In the genomic region with DNA sequence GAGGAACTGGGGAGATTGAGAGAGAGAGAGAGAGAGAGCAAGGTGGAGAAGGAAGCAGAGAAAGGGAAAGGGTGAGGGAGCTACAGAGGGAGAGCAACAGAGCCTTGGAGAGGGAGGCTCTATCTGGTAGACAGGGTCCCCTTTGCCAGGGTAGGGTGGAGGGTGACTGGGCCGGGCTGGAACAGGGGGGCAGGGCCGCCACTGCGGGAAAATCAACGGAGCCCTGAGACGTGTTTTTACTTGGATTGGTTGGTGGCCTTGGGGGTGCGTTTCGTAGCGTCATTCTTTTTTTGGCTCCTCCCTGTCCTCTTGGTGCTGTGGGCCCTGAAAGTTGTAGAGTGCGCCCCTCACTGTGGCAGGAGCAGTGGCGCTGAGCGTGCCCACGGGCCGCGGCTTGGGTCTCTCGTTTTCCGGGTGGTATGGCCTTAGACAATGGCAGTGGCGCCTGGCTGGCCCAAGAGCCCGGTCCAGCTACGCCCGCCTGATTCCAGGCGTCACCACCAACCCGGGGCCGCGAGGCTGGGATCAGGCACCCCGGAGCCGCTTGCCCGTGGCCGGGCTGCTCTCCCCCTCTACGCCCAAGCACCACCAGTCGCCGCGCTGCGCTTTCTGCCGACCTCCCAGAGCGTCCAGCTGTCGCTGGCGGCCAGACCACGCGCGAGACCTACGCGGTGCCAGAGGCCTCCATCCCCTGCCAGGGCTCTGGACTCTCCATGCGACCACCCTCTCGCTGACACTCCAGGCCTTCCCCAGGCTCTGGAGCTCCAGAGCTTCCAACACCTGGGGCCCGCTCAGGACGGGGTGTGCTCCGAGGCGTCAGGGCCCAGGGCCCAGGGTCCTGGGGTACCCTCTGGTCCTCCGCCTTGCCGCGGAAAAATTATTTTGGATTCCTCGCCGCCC, we compare ENCODE assay signal across 8 cellular contexts.
A peak's percentile ranks its signal among the peaks of the same experiment; 100 is the strongest.
DNase-seq lines count a peak whose midpoint lies in the region; ATAC-seq, FAIRE-seq and TF ChIP-seq lines count a peak whose summit lies in the region.
"Not testable (repeated sequence)": the region's sequence is repeated elsewhere in the genome, so short reads cannot be mapped to it uniquely, and the experiment has no call there.

No MANE protein-coding gene starts in this region.

- H3K27me3 ChIP-seq in BE2C; SK-N-SH (ENCODE audit: insufficient read depth); neuronal stem cell (ENCODE audit: control insufficient read depth in 3 of 3, insufficient read depth in 3 of 3, low read depth in 1 of 3, low read length in 3 of 3): not testable (repeated sequence)
- H3K27me3 ChIP-seq in GM23248 (replicated peaks; ENCODE audit: insufficient read depth) (peaks cover 32% of the 10 kb centered on the region), K562 (ENCODE audit: control insufficient read depth in 2 of 2, insufficient read depth in 2 of 2, low read length in 2 of 2) (peaks cover 9 to 21% of the 10 kb centered on the region in 2 experiments; a peak in 3 of 5 replicates)

- not testable (repeated sequence) for BruUV-seq in K562 (replicated peaks; lab: Mats Ljungman, UMichigan)

- not testable (repeated sequence) for H3K9me2 ChIP-seq in GM23248 (ENCODE audit: insufficient read depth); SK-N-SH

- H3K4me1 ChIP-seq in BE2C; GM23248 (ENCODE audit: insufficient read depth); SK-N-SH (ENCODE audit: control insufficient read depth in 1 of 2, insufficient read depth in 2 of 2, low read depth in 1 of 2, low read length in 1 of 2); kidney (ENCODE audit: control insufficient read depth in 1 of 2, insufficient read depth in 1 of 2, low read depth in 1 of 2, low read length in 2 of 2); neuronal stem cell (ENCODE audit: control insufficient read depth in 2 of 2, insufficient read depth in 1 of 2, low read depth in 1 of 2, low read length in 2 of 2): not testable (repeated sequence)
- H3K4me1 ChIP-seq in K562 (replicated peaks in 1 of 2; ENCODE audit: control insufficient read depth in 2 of 2, insufficient read depth in 2 of 2, low read length in 2 of 2) = peaks cover 0 to 22% of the 10 kb centered on the region in 2 experiments; a peak in 2 of 5 replicates

- TF ChIP-seq POLR2A in K562 (conservative IDR thresholded peaks at IDR 0.05) = not testable (repeated sequence)

- intact Hi-C loops in K562 (cut with micrococcal nuclease); kidney (cut with DNase I): not testable (repeated sequence)

- peak overlapping the region; percentile 65 for H3K23ac ChIP-seq in neuronal stem cell (ENCODE audit: low read depth, low read length, poor library complexity)

- TF ChIP-seq EP300 in SK-N-SH (IDR thresholded peaks at IDR 0.05; ENCODE audit: borderline replicate concordance in 1 of 2, low read depth in 1 of 2, low read length in 1 of 2); K562 (IDR thresholded peaks at IDR 0.05; ENCODE audit: low read length): not testable (repeated sequence)

- peak overlapping the region; percentile 5; the same call in 1 of the 2 replicates for H2AFZ ChIP-seq in GM23248
- H2AFZ ChIP-seq in SK-N-SH (ENCODE audit: low read depth); K562 (ENCODE audit: low read depth, low read length); neuronal stem cell (ENCODE audit: low read length): not testable (repeated sequence)

- not testable (repeated sequence) for H3K4me3 ChIP-seq in BE2C (ENCODE audit: low read depth, low read length); GM23248; SK-N-SH (ENCODE audit: low read depth in 2 of 2, low read length in 1 of 2); K562; kidney (ENCODE audit: low read length in 2 of 2); neuronal stem cell (ENCODE audit: low read length in 2 of 2)

- not testable (repeated sequence) for H3K36me3 ChIP-seq in BE2C; GM23248 (ENCODE audit: low read depth); SK-N-SH (replicated peaks in 1 of 2; ENCODE audit: control insufficient read depth in 1 of 2, insufficient read depth in 2 of 2, low read length in 1 of 2); K562 (ENCODE audit: control insufficient read depth, insufficient read depth, low read length); kidney (ENCODE audit: control insufficient read depth in 1 of 2, insufficient read depth in 2 of 2, low read length in 2 of 2); neuronal stem cell (replicated peaks in 1 of 2; ENCODE audit: control insufficient read depth in 2 of 2, insufficient read depth in 2 of 2, low read length in 2 of 2)

- WGBS in GM23248 (ENCODE audit: low coverage in 1 of 2, low lambda C conversion rate in 2 of 2, missing lambda C conversion rate in 2 of 2), 2 experiments = 38 to 41% methylated on average over 53 of the region's 53 CpGs
- WGBS in SK-N-SH (ENCODE audit: low lambda C conversion rate) = 34% methylated on average over 46 of the region's 53 CpGs
- 11% methylated on average over 47 of the region's 53 CpGs for WGBS in K562 (ENCODE audit: insufficient coverage, low coverage, missing lambda C conversion rate)
- WGBS in neuronal stem cell (ENCODE audit: extremely low coverage in 2 of 2, insufficient read length in 2 of 2, insufficient replicate concordance in 1 of 2), 2 donors = no CpG with 5 or more reads among the region's 53 CpGs

- H3K4ac ChIP-seq in neuronal stem cell (ENCODE audit: low read length) = not testable (repeated sequence)

- not testable (repeated sequence) for TF ChIP-seq CTCF in BE2C (IDR thresholded peaks at IDR 0.05; ENCODE audit: low read depth, low read length); SK-N-SH (IDR thresholded peaks at IDR 0.05); K562 (IDR thresholded peaks at IDR 0.05 in 2 of 3, conservative IDR thresholded peaks at IDR 0.05 in 1 of 3; ENCODE audit: insufficient read depth in 2 of 3, low read depth in 1 of 3, low read length in 3 of 3); kidney (IDR thresholded peaks at IDR 0.05; ENCODE audit: borderline replicate concordance, extremely low read depth, insufficient read depth)

- not testable (repeated sequence) for H3K79me2 ChIP-seq in GM23248 (ENCODE audit: insufficient read depth); SK-N-SH (ENCODE audit: insufficient read depth); K562 (ENCODE audit: control insufficient read depth, insufficient read depth, low read length)

- not testable (repeated sequence) for H3K14ac ChIP-seq in neuronal stem cell (ENCODE audit: low read length)

- peak overlapping the region; percentile 30 for H4K91ac ChIP-seq in neuronal stem cell (ENCODE audit: low read depth, low read length, poor library complexity)

- H3F3A ChIP-seq in GM23248 (ENCODE audit: insufficient read depth); SK-N-SH (replicated peaks; ENCODE audit: insufficient read depth): not testable (repeated sequence)

- not testable (repeated sequence) for H3K9me1 ChIP-seq in K562 (ENCODE audit: control insufficient read depth, insufficient read depth, low read length)

- POLR2A ChIA-PET in SK-N-SH (lab: Yijun Ruan, JAX); K562 (lab: Yijun Ruan, JAX): not testable (repeated sequence)

- in situ Hi-C loops in GM23248 (cut with MboI) = not testable (repeated sequence)
- in situ Hi-C loops in K562 (cut with MboI) = loop anchor here (5.0 kb wide), 1 partner anchor 936 kb away; no protein-coding TSS in a partner anchor

- not testable (repeated sequence) for FAIRE-seq in K562 (lab: Jason Lieb, UNC); kidney (lab: Jason Lieb, UNC)

- H2BK5ac ChIP-seq in neuronal stem cell (ENCODE audit: low read length) = not testable (repeated sequence)

- H3K9ac ChIP-seq in GM23248; SK-N-SH; K562 (ENCODE audit: insufficient read depth in 1 of 2, low read depth in 2 of 2, low read length in 2 of 2); kidney (ENCODE audit: low read length in 2 of 2): not testable (repeated sequence)
- peak overlapping the region; percentile 70 for H3K9ac ChIP-seq in neuronal stem cell (ENCODE audit: low read depth, low read length, poor library complexity)

- H3K9me3 ChIP-seq in BE2C; GM23248 (ENCODE audit: low read depth); SK-N-SH; K562 (replicated peaks; ENCODE audit: control insufficient read depth, insufficient read depth, low read depth, low read length): not testable (repeated sequence)
- H3K9me3 ChIP-seq in kidney (ENCODE audit: control insufficient read depth in 1 of 2, low read length in 2 of 2) (peaks cover 0 to 11% of the 10 kb centered on the region in 2 donors), neuronal stem cell (replicated peaks in 1 of 2; ENCODE audit: control insufficient read depth in 2 of 2, insufficient read depth in 1 of 2, low read depth in 1 of 2, low read length in 2 of 2) (peaks cover 0 to 20% of the 10 kb centered on the region in 2 donors)

- not testable (repeated sequence) for H2BK120ac ChIP-seq in neuronal stem cell (ENCODE audit: low read depth, low read length)

- H2BK12ac ChIP-seq in neuronal stem cell (ENCODE audit: low read length) = not testable (repeated sequence)

- CTCF ChIA-PET in SK-N-SH (lab: Yijun Ruan, JAX); K562 (lab: Yijun Ruan, JAX; ENCODE audit: low intra/inter-chr PET ratio): not testable (repeated sequence)

- not testable (repeated sequence) for H3K79me1 ChIP-seq in neuronal stem cell (ENCODE audit: low read depth, low read length)

- H2AK5ac ChIP-seq in neuronal stem cell (ENCODE audit: low read depth, low read length) = not testable (repeated sequence)

- H3K18ac ChIP-seq in neuronal stem cell (ENCODE audit: low read length) = not testable (repeated sequence)

- not testable (repeated sequence) for H3K27ac ChIP-seq in GM23248; SK-N-SH (ENCODE audit: low read depth in 2 of 2, low read length in 1 of 2); K562 (ENCODE audit: extremely low read depth, low read depth, low read length); kidney (ENCODE audit: low read depth in 2 of 2, low read length in 2 of 2); neuronal stem cell (replicated peaks; ENCODE audit: low read length)

- not testable (repeated sequence) for H3K4me2 ChIP-seq in GM23248 (ENCODE audit: unreplicated experiment); SK-N-SH; K562 (ENCODE audit: insufficient read depth, low read length); neuronal stem cell (ENCODE audit: insufficient read depth, low read length, poor library complexity, severe bottlenecking)

- not testable (repeated sequence) for H2BK15ac ChIP-seq in neuronal stem cell (ENCODE audit: low read length)

- peak; percentile 12; the same call in 1 of the 3 replicates for ATAC-seq in K562
- peak; percentile 29 for ATAC-seq in stimulated activated naive CD8-positive, alpha-beta T cell treated with anti-CD3 and anti-CD28 coated beads, Interleukin-15, Interleukin-2, amounts not matched to agents 100 U/mL and 50 U/mL, for 24 hours

- not testable (repeated sequence) for TF ChIP-seq RAD21 in SK-N-SH (IDR thresholded peaks at IDR 0.05; ENCODE audit: low read length); K562 (CRISPR knock-in tag; conservative IDR thresholded peaks at IDR 0.05 in 1 of 2, IDR thresholded peaks at IDR 0.05 in 1 of 2)

- not testable (repeated sequence) for H4K8ac ChIP-seq in neuronal stem cell (ENCODE audit: low read depth, low read length)

- H4K20me1 ChIP-seq in GM23248 (ENCODE audit: insufficient read depth); SK-N-SH (ENCODE audit: insufficient read depth); K562 (replicated peaks; ENCODE audit: control insufficient read depth, insufficient read depth, low read length): not testable (repeated sequence)

- DNase-seq in BE2C (peak; percentile 35), SK-N-SH (peak; percentile 25), K562 (ENCODE audit: extremely low read depth in 1 of 4, low spot score in 3 of 4) (peak in 1 of 4 experiments; percentile 9), germinal center (ENCODE audit: low spot score) (peak; percentile 1), kidney (peak; percentile 92)
- DNase-seq in GM23248; neuronal stem cell (ENCODE audit: low spot score); stimulated activated naive CD8-positive, alpha-beta T cell treated with anti-CD3 and anti-CD28 coated beads, Interleukin-15, Interleukin-2, amounts not matched to agents 100 U/mL and 50 U/mL, for 24 hours: not testable (repeated sequence)
